14 cellular contexts compared by ENCODE assay signal in genomic region chr7:47539398-47540052, GRCh38. TPM values are rescaled to one million over a fixed set of nuclear protein-coding genes. Genes with fewer than 3 reads are reported as not detected.
DNase-seq lines count a peak whose midpoint lies in the region; ATAC-seq and TF ChIP-seq lines count a peak whose summit lies in the region.
"Had no signal": no experiment of that assay in that cellular context is flagged by ENCODE, and none has a peak within 500 bp of the region (broad histone marks: within the 10 kb centered on the region; RNA-seq: fewer than 3 reads in every experiment).

No MANE protein-coding gene starts in this region.

- TF ChIP-seq CTCF in PC-3 (conservative IDR thresholded peaks at IDR 0.05; ENCODE audit: low read depth, low read length) (no peak), fibroblast of villous mesenchyme (IDR thresholded peaks at IDR 0.05; ENCODE audit: insufficient read depth, low read depth, low read length) (no peak), colonic mucosa (IDR thresholded peaks at IDR 0.05) (no peak)

- H3K79me1 ChIP-seq in neuronal stem cell (ENCODE audit: low read depth, low read length), result no peaks in the 10 kb centered on the region

- H3K9ac ChIP-seq in PC-3 (ENCODE audit: low read length), result no peak overlapping the region
- no peak overlapping the region for H3K9ac ChIP-seq in neuronal stem cell (ENCODE audit: low read depth, low read length, poor library complexity)
- no peak overlapping the region for H3K9ac ChIP-seq in colonic mucosa (ENCODE audit: low read depth in 2 of 2, low read length in 2 of 2)
- H3K9ac ChIP-seq: KMS-11 had no signal

- no peaks in the 10 kb centered on the region for H3K27me3 ChIP-seq in PC-3 (ENCODE audit: low read length)
- H3K27me3 ChIP-seq in neuronal stem cell (ENCODE audit: control insufficient read depth in 3 of 3, insufficient read depth in 3 of 3, low read depth in 1 of 3, low read length in 3 of 3), result peaks cover 0 to 3% (median 0%) of the 10 kb centered on the region in 3 experiments
- no peaks in the 10 kb centered on the region for H3K27me3 ChIP-seq in colonic mucosa

- H3K9me3 ChIP-seq in PC-3 (ENCODE audit: low read length) (no peaks in the 10 kb centered on the region), neuronal stem cell (replicated peaks in 1 of 2; ENCODE audit: control insufficient read depth in 2 of 2, insufficient read depth in 1 of 2, low read depth in 1 of 2, low read length in 2 of 2) (no peaks in the 10 kb centered on the region), colonic mucosa (no peaks in the 10 kb centered on the region)

- H3K9me3 Mint-ChIP-seq in activated naive CD4-positive, alpha-beta T cell treated with anti-CD3 and anti-CD28 coated beads, Interleukin-2, amount 50 U/mL, for 72 hours, result no peaks in the 10 kb centered on the region
- H3K9me3 Mint-ChIP-seq: natural killer cell had no signal

- H2BK120ac ChIP-seq in neuronal stem cell (ENCODE audit: low read depth, low read length), result no peak overlapping the region

- H3K14ac ChIP-seq in neuronal stem cell (ENCODE audit: low read length), result no peak overlapping the region

- no peak overlapping the region for H3K23ac ChIP-seq in neuronal stem cell (ENCODE audit: low read depth, low read length, poor library complexity)

- peak overlapping the region; percentile 49 for H3K18ac ChIP-seq in neuronal stem cell (ENCODE audit: low read length)

- no peak overlapping the region for H4K91ac ChIP-seq in neuronal stem cell (ENCODE audit: low read depth, low read length, poor library complexity)

- H3K36me3 ChIP-seq in PC-3 (ENCODE audit: low read depth, low read length) (no peaks in the 10 kb centered on the region), neuronal stem cell (replicated peaks in 1 of 2; ENCODE audit: control insufficient read depth in 2 of 2, insufficient read depth in 2 of 2, low read length in 2 of 2) (no peaks in the 10 kb centered on the region), colonic mucosa (no peaks in the 10 kb centered on the region)

- no peak overlapping the region for H3K27ac Mint-ChIP-seq in activated naive CD4-positive, alpha-beta T cell treated with anti-CD3 and anti-CD28 coated beads, Interleukin-2, amount 50 U/mL, for 72 hours
- H3K27ac Mint-ChIP-seq: natural killer cell had no signal

- H3K4me1 ChIP-seq in PC-3 (ENCODE audit: insufficient read depth, low read length) (peaks cover 52% of the 10 kb centered on the region), neuronal stem cell (ENCODE audit: control insufficient read depth in 2 of 2, insufficient read depth in 1 of 2, low read depth in 1 of 2, low read length in 2 of 2) (peaks cover 3 to 26% of the 10 kb centered on the region in 2 donors), colonic mucosa (no peaks in the 10 kb centered on the region)

- no peaks in the 10 kb centered on the region for H3K36me3 Mint-ChIP-seq in activated naive CD4-positive, alpha-beta T cell treated with anti-CD3 and anti-CD28 coated beads, Interleukin-2, amount 50 U/mL, for 72 hours
- H3K36me3 Mint-ChIP-seq: natural killer cell had no signal

- H3K4me3 ChIP-seq in PC-3 (ENCODE audit: low read length) (no peak overlapping the region), fibroblast of villous mesenchyme (ENCODE audit: low read depth, low read length) (peak overlapping the region; percentile 26), neuronal stem cell (ENCODE audit: low read length in 2 of 2) (no peak overlapping the region), colonic mucosa (no peak overlapping the region)

- WGBS in neuronal stem cell (ENCODE audit: extremely low coverage in 2 of 2, insufficient read length in 2 of 2, insufficient replicate concordance in 1 of 2), 2 donors, result no CpG with 5 or more reads among the region's 9 CpGs

- H2AFZ ChIP-seq in PC-3 (ENCODE audit: low read length), result no peak overlapping the region
- no peak overlapping the region for H2AFZ ChIP-seq in neuronal stem cell (ENCODE audit: low read length)

- POLR2A ChIA-PET in PC-3 (lab: Charles Lee; ENCODE audit: unreplicated experiment), result interaction anchor here (0.5 to 0.6 kb wide), 2 partner anchors 42 to 68 kb away, joined by 5 to 7 read pairs; no protein-coding TSS in a partner anchor

- no peaks in the 10 kb centered on the region for H3K9me2 ChIP-seq in PC-3 (replicated peaks; ENCODE audit: low read length)

- ATAC-seq in PC-3 (no peak), GM21717 (IDR thresholded peaks at IDR 0.05; ENCODE audit: unreplicated experiment) (no peak)
- no peak for ATAC-seq in activated naive CD4-positive, alpha-beta T cell treated with anti-CD3 and anti-CD28 coated beads, Interleukin-2, amount 50 U/mL, for 72 hours
- ATAC-seq: natural killer cell had no signal

- H3K79me2 ChIP-seq in PC-3 (ENCODE audit: low read length), result peaks cover 98% of the 10 kb centered on the region

- H3K4ac ChIP-seq in neuronal stem cell (ENCODE audit: low read length), result no peak overlapping the region

- no peak overlapping the region for H2AK5ac ChIP-seq in neuronal stem cell (ENCODE audit: low read depth, low read length)

- CTCF ChIA-PET in PC-3 (lab: Charles Lee), result no interaction called here

- peaks cover 10% of the 10 kb centered on the region for H3F3A ChIP-seq in PC-3 (ENCODE audit: low read length, unreplicated experiment)

- peak overlapping the region; percentile 89; the same call in 1 of the 2 replicates for H3K4me2 ChIP-seq in PC-3 (ENCODE audit: low read length)
- H3K4me2 ChIP-seq in neuronal stem cell (ENCODE audit: insufficient read depth, low read length, poor library complexity, severe bottlenecking), result no peak overlapping the region
- H3K4me2 ChIP-seq: KMS-11 had no signal

- no peak overlapping the region for H2BK12ac ChIP-seq in neuronal stem cell (ENCODE audit: low read length)

- no peak overlapping the region for H4K8ac ChIP-seq in neuronal stem cell (ENCODE audit: low read depth, low read length)

- DNase-seq in AG08395 (ENCODE audit: low spot score), result peak; percentile 44
- no peak for DNase-seq in PC-3
- DNase-seq in fibroblast of villous mesenchyme (ENCODE audit: low read depth), result peak; percentile 97
- no peak for DNase-seq in neuronal stem cell (ENCODE audit: low spot score)
- DNase-seq in activated naive CD4-positive, alpha-beta T cell treated with anti-CD3 and anti-CD28 coated beads, Interleukin-2, amount 50 U/mL, for 72 hours (ENCODE audit: low spot score in 2 of 2), result no peak
- DNase-seq in NCI-H526 (lab: John Stamatoyannopoulos, UW), result no peak
- no peak for DNase-seq in colonic mucosa
- DNase-seq: activated CD4-positive, alpha-beta T cell treated with anti-CD3 and anti-CD28 coated beads for 1 hour; activated T-cell treated with anti-CD3 and anti-CD28 coated beads, Interleukin-2, amount 50 U/mL, for 1 hour; amniotic stem cell; DMS 273 treated with DMSO at 0.1 percent for 48 hours; natural killer cell had no signal

- BruUV-seq in PC-3 (replicated peaks; lab: Mats Ljungman, UMichigan), result no TSS peak

- no peaks in the 10 kb centered on the region for H4K20me1 ChIP-seq in PC-3 (ENCODE audit: low read length)

- intact Hi-C loops in PC-3 (cut with micrococcal nuclease), result no loop called here
- intact Hi-C loops in colonic mucosa (cut with DNase I), result no loop called here

- no peak overlapping the region for H2BK15ac ChIP-seq in neuronal stem cell (ENCODE audit: low read length)

- H3K27ac ChIP-seq in PC-3 (ENCODE audit: low read length), result peak overlapping the region; percentile 35; the same call in 1 of the 2 replicates
- H3K27ac ChIP-seq in neuronal stem cell (replicated peaks; ENCODE audit: low read length), result no peak overlapping the region
- no peak overlapping the region for H3K27ac ChIP-seq in colonic mucosa
- H3K27ac ChIP-seq: KMS-11 had no signal

- no peak overlapping the region for H2BK5ac ChIP-seq in neuronal stem cell (ENCODE audit: low read length)

RNA-seq across cellular contexts. Expression of gene TNS3, which starts 42.4 kb away (rescaled TPM):
- total RNA-seq in PC-3 (2014; rRNA removed) (71.4 and 72.3 TPM in 2 replicates), fibroblast of villous mesenchyme (120 and 202 TPM in 2 replicates), colonic mucosa (10 to 100 TPM; 41.1 to 58.2 TPM)
- polyA plus RNA-seq in neuronal stem cell (2013, experiment 1 of 2), result 19.8 TPM
- 19.8 TPM for polyA plus RNA-seq in neuronal stem cell (2013, experiment 2 of 2)
- total RNA-seq in activated naive CD4-positive, alpha-beta T cell treated with anti-CD3 and anti-CD28 coated beads, Interleukin-2, amount 50 U/mL, for 72 hours, result 1 to 10 TPM in 1 of 2 donors, under 1 TPM in 1; 0.23 to 1.7 TPM

Comparison
In these comparisons a context has a peak if more than half of its experiments do, and no peak if none do; other contexts are left out.
1. DNase-seq: peak in AG08395 (single experiment) and fibroblast of villous mesenchyme (single experiment); none in PC-3 (single experiment), neuronal stem cell (single experiment), activated naive CD4-positive, alpha-beta T cell treated with anti-CD3 and anti-CD28 coated beads, Interleukin-2, amount 50 U/mL, for 72 hours (0 of 2), NCI-H526 (0 of 2) and colonic mucosa (single experiment).
2. RNA of gene TNS3, which starts 42.4 kb away (total RNA-seq): 120 to 202 TPM in fibroblast of villous mesenchyme, 71.4 to 72.3 TPM in PC-3 and 41.1 to 58.2 TPM in colonic mucosa; 0.23 to 1.7 TPM in activated naive CD4-positive, alpha-beta T cell treated with anti-CD3 and anti-CD28 coated beads, Interleukin-2, amount 50 U/mL, for 72 hours; every median in the first group is over 10 times any median in the second.